8 cellular contexts compared by ENCODE assay signal in genomic region chr3:155745795-155746550, GRCh38.
DNase-seq lines count a peak whose midpoint lies in the region; ATAC-seq, FAIRE-seq and TF ChIP-seq lines count a peak whose summit lies in the region.

No MANE protein-coding gene starts in this region.

- ATAC-seq in HG02852 (IDR thresholded peaks at IDR 0.05; ENCODE audit: unreplicated experiment) (no peak), HG03175 (IDR thresholded peaks at IDR 0.05; ENCODE audit: unreplicated experiment) (no peak), GM21723 (IDR thresholded peaks at IDR 0.05; ENCODE audit: unreplicated experiment) (no peak)

- DNase-seq in NCI-H2196 (lab: John Stamatoyannopoulos, UW; ENCODE audit: unreplicated experiment) (peak; percentile 70), choroid plexus epithelial cell (ENCODE audit: low read depth) (peak; percentile 10), medulla oblongata (ENCODE audit: extremely low spot score) (peak; percentile 29), GF-D8 (lab: John Stamatoyannopoulos, UW) (no peak)

- peak; percentile 91 for FAIRE-seq in G401.6 (lab: Jason Lieb, UNC)

- no peak for TF ChIP-seq CTCF in choroid plexus epithelial cell (conservative IDR thresholded peaks at IDR 0.05; ENCODE audit: low read depth, low read length)

- peak overlapping the region; percentile 27 for H3K4me3 ChIP-seq in choroid plexus epithelial cell (ENCODE audit: low read depth, low read length)
